8 cellular contexts compared by ENCODE assay signal in the genomic region with DNA sequence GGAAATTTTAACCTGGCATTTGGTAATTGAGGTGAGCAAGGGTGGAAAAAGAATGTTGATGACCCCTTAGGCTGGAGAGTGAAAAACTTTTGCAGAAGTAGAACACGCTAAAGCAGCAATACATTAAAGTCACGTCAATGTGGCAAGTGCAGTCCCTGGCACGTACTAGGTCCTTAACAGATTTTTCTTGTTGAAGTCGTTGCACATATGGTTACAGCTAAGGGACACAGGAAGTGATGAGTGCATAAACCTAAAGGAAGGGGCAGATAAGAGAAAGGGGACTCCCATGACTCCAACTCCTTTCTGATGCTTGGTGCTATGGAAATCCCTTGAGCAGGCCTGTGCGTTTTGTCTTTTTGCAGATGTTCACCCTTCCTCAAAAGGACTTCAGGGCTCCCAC. TPM values are rescaled to one million over a fixed set of nuclear protein-coding genes. Genes with fewer than 3 reads are reported as not detected.
DNase-seq lines count a peak whose midpoint lies in the region; TF ChIP-seq lines count a peak whose summit lies in the region.
"Had no signal": no experiment of that assay in that cellular context is flagged by ENCODE, and none has a peak within 500 bp of the region (broad histone marks: within the 10 kb centered on the region; RNA-seq: fewer than 3 reads in every experiment).

No MANE protein-coding gene starts in this region.

- no peak for TF ChIP-seq CTCF in H9 (conservative IDR thresholded peaks at IDR 0.05)
- TF ChIP-seq CTCF in endodermal cell (conservative IDR thresholded peaks at IDR 0.05), result no peak

- H3K23me2 ChIP-seq in H9 (ENCODE audit: insufficient read length, low read depth, low read length, poor library complexity, severe bottlenecking), result peaks cover 13% of the 10 kb centered on the region

- H3K4me3 Mint-ChIP-seq in H9 (peak overlapping the region; percentile 77 to 79; a peak in 4 of 5 replicates), endodermal cell (peak overlapping the region; percentile 75)

- H3K4me1 ChIP-seq in H9 (ENCODE audit: insufficient read depth, low read length) (no peaks in the 10 kb centered on the region), endodermal cell (ENCODE audit: control insufficient read depth, insufficient read depth, low read length) (no peaks in the 10 kb centered on the region), skeletal muscle tissue (ENCODE audit: control insufficient read depth in 3 of 3, insufficient read depth in 3 of 3, low read length in 3 of 3) (peaks cover 4 to 10% (median 6%) of the 10 kb centered on the region in 3 donors)

- H2BK20ac ChIP-seq in H9 (ENCODE audit: low read depth, low read length, poor library complexity, severe bottlenecking), result no peak overlapping the region

- no peak overlapping the region for H3K56ac ChIP-seq in H9 (ENCODE audit: insufficient read length, low read depth, low read length)

- no peak for DNase-seq in H9
- DNase-seq in SK-N-MC (ENCODE audit: low read depth, low spot score), result no peak
- no peak for DNase-seq in endodermal cell
- DNase-seq in hippocampal formation (lab: John Stamatoyannopoulos, UW), result no peak
- no peak for DNase-seq in GM19240 (ENCODE audit: insufficient read length, low spot score)
- no peak for DNase-seq in SIG-M5 (lab: John Stamatoyannopoulos, UW)

- H2AK5ac ChIP-seq in H9 (ENCODE audit: insufficient read length, low read length), result no peak overlapping the region

- H3K79me1 ChIP-seq in H9 (ENCODE audit: insufficient read depth, low read depth, low read length, poor library complexity, severe bottlenecking), result no peaks in the 10 kb centered on the region

- H3K4me1 Mint-ChIP-seq in H9 (peaks cover 35 to 39% of the 10 kb centered on the region in 2 experiments), endodermal cell (peaks cover 21% of the 10 kb centered on the region)

- H3K9ac ChIP-seq in H9 (ENCODE audit: extremely low read depth, insufficient read length, low read length), result no peak overlapping the region
- no peak overlapping the region for H3K9ac ChIP-seq in SK-N-MC (ENCODE audit: insufficient read length)
- H3K9ac ChIP-seq in endodermal cell (ENCODE audit: extremely low read depth, low read length, poor library complexity, severe bottlenecking), result no peak overlapping the region
- H3K9ac ChIP-seq in skeletal muscle tissue (ENCODE audit: low read depth in 1 of 3, low read length in 3 of 3), result peak overlapping the region in 1 of 3 donors; percentile 28

- H3K4me3 ChIP-seq in SK-N-MC (peak overlapping the region; percentile 77), endodermal cell (ENCODE audit: low read length) (no peak overlapping the region), skeletal muscle tissue (ENCODE audit: low read length in 3 of 3) (peak overlapping the region; percentile 76 to 97 (median 95))

- H4K8ac ChIP-seq in H9 (replicated peaks; ENCODE audit: insufficient read length, low read depth, low read length), result no peak overlapping the region

- H3K23ac ChIP-seq in H9 (ENCODE audit: insufficient read length, low read depth, low read length), result no peak overlapping the region

- no peak overlapping the region for H4K91ac ChIP-seq in H9 (ENCODE audit: insufficient read length, low read depth, low read length)

- H3K79me2 ChIP-seq in H9 (ENCODE audit: insufficient read depth, low read length), result no peaks in the 10 kb centered on the region

- H3K14ac ChIP-seq in H9 (ENCODE audit: insufficient read depth, low read length), result no peak overlapping the region

- H3K18ac ChIP-seq in H9 (ENCODE audit: insufficient read length, low read depth, low read length), result no peak overlapping the region

- no peaks in the 10 kb centered on the region for H3K9me3 ChIP-seq in H9 (ENCODE audit: control insufficient read depth, low read depth, low read length)
- H3K9me3 ChIP-seq in SK-N-MC (ENCODE audit: low read depth, low read length), result no peaks in the 10 kb centered on the region
- H3K9me3 ChIP-seq in endodermal cell (ENCODE audit: control insufficient read depth, low read length), result no peaks in the 10 kb centered on the region
- H3K9me3 ChIP-seq in skeletal muscle tissue (ENCODE audit: control insufficient read depth in 3 of 3, low read length in 3 of 3), result no peaks in the 10 kb centered on the region

- H3K36me3 ChIP-seq in SK-N-MC (ENCODE audit: insufficient read depth, low read length) (no peaks in the 10 kb centered on the region), endodermal cell (ENCODE audit: control insufficient read depth, insufficient read depth, low read length) (no peaks in the 10 kb centered on the region), skeletal muscle tissue (ENCODE audit: control insufficient read depth in 3 of 3, insufficient read depth in 3 of 3, low read length in 3 of 3) (peaks cover 6 to 12% (median 6%) of the 10 kb centered on the region in 3 donors)

- no peak overlapping the region for H2BK5ac ChIP-seq in H9 (ENCODE audit: insufficient read length, low read length)

- H3K4ac ChIP-seq in H9 (ENCODE audit: low read depth, low read length), result no peak overlapping the region

- peaks cover 17% of the 10 kb centered on the region for H3K27me3 Mint-ChIP-seq in H9 (ENCODE audit: low read depth)
- no peaks in the 10 kb centered on the region for H3K27me3 Mint-ChIP-seq in endodermal cell (ENCODE audit: insufficient read depth)

- no peak overlapping the region for H4K5ac ChIP-seq in H9 (ENCODE audit: insufficient read length, low read depth, low read length)

- peaks cover 0 to 6% (median 3%) of the 10 kb centered on the region in 3 experiments; a peak in 5 of 7 replicates for H3K36me3 Mint-ChIP-seq in H9 (ENCODE audit: insufficient read depth in 1 of 3, low read depth in 3 of 3)
- peaks cover 10% of the 10 kb centered on the region for H3K36me3 Mint-ChIP-seq in endodermal cell (ENCODE audit: low read depth)

- no peak overlapping the region for H2BK12ac ChIP-seq in H9 (ENCODE audit: insufficient read length, low read depth, low read length)

- H4K20me1 ChIP-seq in H9 (ENCODE audit: control insufficient read depth, insufficient read depth, insufficient read length), result no peaks in the 10 kb centered on the region

- no peak overlapping the region for H3K4me2 ChIP-seq in H9 (ENCODE audit: insufficient read depth, insufficient read length, low read length)

- H2BK120ac ChIP-seq in H9 (ENCODE audit: low read depth, low read length, poor library complexity, severe bottlenecking), result no peak overlapping the region

- no peak overlapping the region for H2BK15ac ChIP-seq in H9 (ENCODE audit: low read depth, low read length)

- H3K9me3 Mint-ChIP-seq in H9 (peaks cover 0 to 2% of the 10 kb centered on the region in 2 experiments; a peak in 3 of 5 replicates), endodermal cell (no peaks in the 10 kb centered on the region)

- H3K27me3 ChIP-seq in H9 (ENCODE audit: insufficient read depth, low read length) (no peaks in the 10 kb centered on the region), endodermal cell (ENCODE audit: control insufficient read depth, insufficient read depth, low read length, poor library complexity, severe bottlenecking) (no peaks in the 10 kb centered on the region), skeletal muscle tissue (ENCODE audit: control insufficient read depth in 3 of 3, insufficient read depth in 3 of 3, low read length in 3 of 3) (no peaks in the 10 kb centered on the region)

- H3K27ac ChIP-seq in H9 (ENCODE audit: insufficient read length, low read depth, low read length) (no peak overlapping the region), SK-N-MC (no peak overlapping the region), endodermal cell (ENCODE audit: low read depth, low read length) (no peak overlapping the region), skeletal muscle tissue (ENCODE audit: low read depth, low read length) (no peak overlapping the region)

- WGBS in H9 (ENCODE audit: extremely low coverage, insufficient read length, low lambda C conversion rate), result no CpG with 5 or more reads among the region's 5 CpGs
- 84 to 85% methylated on average over 5 of the region's 5 CpGs for WGBS in endodermal cell (ENCODE audit: insufficient coverage in 1 of 2, insufficient read length in 1 of 2), 2 experiments

- H3T11ph ChIP-seq in H9 (ENCODE audit: low read length), result no peak overlapping the region

- no peak overlapping the region for H2AFZ ChIP-seq in H9 (ENCODE audit: low read length)

- H3K27ac Mint-ChIP-seq in H9 (no peak overlapping the region), endodermal cell (no peak overlapping the region)

RNA-seq across cellular contexts. Expression of a gene that starts 1.2 kb away (rescaled TPM):
- 7.5 and 9.1 TPM in 2 replicates for total RNA-seq in H9 (2021)
- total RNA-seq in endodermal cell, result 10 to 100 TPM; 10.6 to 16.6 TPM
- 5.1 TPM for polyA plus RNA-seq in endodermal cell (2013, experiment 1 of 2)
- 5.1 TPM for polyA plus RNA-seq in endodermal cell (2013, experiment 2 of 2)
- total RNA-seq in skeletal muscle tissue, result 20.9 TPM

RNA-seq across cellular contexts. Expression of a gene that starts 19.5 kb away (rescaled TPM):
- total RNA-seq in H9 (2021) (not detected in 2 replicates), endodermal cell (not detected), skeletal muscle tissue (not detected)
- polyA plus RNA-seq in endodermal cell (2013, experiment 1 of 2), result not detected
- polyA plus RNA-seq in endodermal cell (2013, experiment 2 of 2), result not detected
- total RNA-seq: LHCN-M2 had no signal

RNA-seq across cellular contexts. Expression of a gene that starts 28.2 kb away (rescaled TPM):
- total RNA-seq in H9 (2021), result 42.9 and 45.9 TPM in 2 replicates
- 10 to 100 TPM; 47.7 to 60.3 TPM for total RNA-seq in endodermal cell
- 55.8 TPM for polyA plus RNA-seq in endodermal cell (2013, experiment 1 of 2)
- polyA plus RNA-seq in endodermal cell (2013, experiment 2 of 2), result 54.9 TPM
- 106 TPM for total RNA-seq in skeletal muscle tissue
